8 cellular contexts compared by ENCODE assay signal in genomic region chr18:21741511-21742322, GRCh38. TPM values are rescaled to one million over a fixed set of nuclear protein-coding genes. Genes with fewer than 3 reads are reported as not detected.
DNase-seq lines count a peak whose midpoint lies in the region; ATAC-seq, FAIRE-seq and TF ChIP-seq lines count a peak whose summit lies in the region.

No MANE protein-coding gene starts in this region.

- CTCF ChIA-PET in RWPE1 (lab: Yijun Ruan, JAX) (interaction anchor here (1.1 kb wide), 1 partner anchor 15 kb away, joined by 4 read pairs; no protein-coding TSS in a partner anchor), GM12878 (lab: Yijun Ruan, JAX) (interaction anchor here (0.7 to 1.9 kb wide), 5 partner anchors 9 to 144 kb away, joined by 3 to 5 read pairs (median 4); partner anchors contain the start of genes ESCO1 and SNRPD1)

- SMC1A ChIA-PET in GM12878 (lab: Charles Lee; ENCODE audit: uncharacterized antibody, unreplicated experiment), result interaction anchor here (0.8 to 2.0 kb wide), 10 partner anchors 11 to 142 kb away, joined by 3 to 9 read pairs (median 4); partner anchors contain the start of gene ESCO1

- H3K9ac ChIP-seq in GM12878 (ENCODE audit: control insufficient read depth, insufficient read depth, low read length) (peak overlapping the region; percentile 94), smooth muscle cell (ENCODE audit: low read depth) (peak overlapping the region; percentile 95)

- DNase-seq in AG09309 (ENCODE audit: low read depth) (no peak), RWPE1 (ENCODE audit: low spot score) (no peak), GM12878 (ENCODE audit: low read depth, low spot score) (no peak), iPS-NIHi11 (ENCODE audit: low spot score) (peak; percentile 16), smooth muscle cell (lab: John Stamatoyannopoulos, UW; ENCODE audit: unreplicated experiment) (peak; percentile 36), H54 (ENCODE audit: insufficient read length, low spot score) (no peak)

- no peaks in the 10 kb centered on the region for H4K20me1 ChIP-seq in GM12878 (ENCODE audit: control insufficient read depth, insufficient read depth)
- H4K20me1 ChIP-seq in smooth muscle cell (ENCODE audit: low read depth), result peaks cover 53% of the 10 kb centered on the region

- no peak for FAIRE-seq in GM12878 (lab: Jason Lieb, UNC)
- FAIRE-seq in H54 (lab: Jason Lieb, UNC), result no peak

- RAD21 ChIA-PET in GM12878 (lab: Charles Lee; ENCODE audit: unreplicated experiment), result interaction anchor here (0.7 to 2.0 kb wide), 7 partner anchors 37 to 142 kb away, joined by 3 to 12 read pairs (median 4); partner anchors contain the start of genes ABHD3 and ESCO1

- POLR2A ChIA-PET in RWPE1 (lab: Yijun Ruan, JAX; ENCODE audit: low non-redundant PET) (interaction anchor here (0.6 kb wide), 1 partner anchor 38 kb away, joined by 6 read pairs; no protein-coding TSS in a partner anchor), GM12878 (lab: Charles Lee) (interaction anchor here (0.7 to 2.1 kb wide), 7 partner anchors 10 to 213 kb away, joined by 3 to 6 read pairs (median 4); partner anchors contain the start of gene ABHD3)

- TSS peak; percentile 46 for BruUV-seq in GM12878 (replicated peaks; lab: Mats Ljungman, UMichigan)

- no peak for TF ChIP-seq EP300 in GM12878 (IDR thresholded peaks at IDR 0.05; ENCODE audit: borderline replicate concordance in 1 of 2, control insufficient read depth in 1 of 2, low read depth in 2 of 2, low read length in 2 of 2)

- intact Hi-C loops in GM12878 (cut with micrococcal nuclease; ENCODE audit: unreplicated experiment), result loop anchor here (2.0 to 10.0 kb wide), 4 partner anchors 57 to 637 kb away; partner anchors contain the start of gene SNRPD1

- TF ChIP-seq POLR2A in GM12878 (IDR thresholded peaks at IDR 0.05; ENCODE audit: low read depth, low read length) (peak; percentile 41; the same call in 1 of the 2 replicates), H54 (IDR thresholded peaks at IDR 0.05; ENCODE audit: low read depth, low read length) (no peak)

- H3K9me3 ChIP-seq in GM12878 (replicated peaks; ENCODE audit: control insufficient read depth, insufficient read depth, low read length), result no peaks in the 10 kb centered on the region
- H3K9me3 ChIP-seq in smooth muscle cell (replicated peaks; ENCODE audit: low read depth), result no peaks in the 10 kb centered on the region

- no peaks in the 10 kb centered on the region for H3K27me3 ChIP-seq in GM12878 (replicated peaks in 1 of 2; ENCODE audit: control insufficient read depth in 2 of 2, insufficient read depth in 2 of 2, low read length in 1 of 2)
- H3K27me3 ChIP-seq in smooth muscle cell (ENCODE audit: low read depth), result no peaks in the 10 kb centered on the region

- H3K4me3 ChIP-seq in AG09309 (ENCODE audit: control insufficient read depth, low read depth, low read length) (peak overlapping the region; percentile 81), GM12878 (peak overlapping the region; percentile 96), smooth muscle cell (peak overlapping the region; percentile 85)

- peak overlapping the region; percentile 97 for H3K27ac ChIP-seq in RWPE1
- peak overlapping the region; percentile 91 for H3K27ac ChIP-seq in GM12878 (ENCODE audit: control insufficient read depth, insufficient read depth)
- peak overlapping the region; percentile 97 for H3K27ac ChIP-seq in smooth muscle cell (ENCODE audit: low read depth)

- H2AFZ ChIP-seq in GM12878 (ENCODE audit: control insufficient read depth, low read depth, low read length), result peak overlapping the region; percentile 41
- no peak overlapping the region for H2AFZ ChIP-seq in smooth muscle cell (ENCODE audit: low read depth)

- H3K79me2 ChIP-seq in GM12878 (ENCODE audit: control insufficient read depth, insufficient read depth, low read length) (peaks cover 51% of the 10 kb centered on the region), smooth muscle cell (ENCODE audit: low read depth) (peaks cover 54% of the 10 kb centered on the region)

- peak; percentile 7 for TF ChIP-seq CTCF in AG09309 (IDR thresholded peaks at IDR 0.05; ENCODE audit: control insufficient read depth, insufficient read depth, low read depth, low read length, missing control alignments)
- TF ChIP-seq CTCF in RWPE1 (conservative IDR thresholded peaks at IDR 0.05; ENCODE audit: low read depth), result no peak
- TF ChIP-seq CTCF in GM12878 (IDR thresholded peaks at IDR 0.05 in 2 of 3, conservative IDR thresholded peaks at IDR 0.05 in 1 of 3; ENCODE audit: control insufficient read depth in 2 of 3, extremely low read depth in 1 of 3, insufficient read depth in 1 of 3, low read depth in 3 of 3, low read length in 3 of 3), result no peak
- TF ChIP-seq CTCF in smooth muscle cell (IDR thresholded peaks at IDR 0.05; ENCODE audit: borderline replicate concordance, insufficient read depth, poor library complexity, severe bottlenecking), result no peak

- H3K36me3 ChIP-seq in GM12878 (ENCODE audit: control insufficient read depth in 2 of 2, insufficient read depth in 2 of 2, low read length in 1 of 2) (no peaks in the 10 kb centered on the region), smooth muscle cell (ENCODE audit: low read depth) (no peaks in the 10 kb centered on the region)

- H3K4me1 ChIP-seq in GM12878 (ENCODE audit: control insufficient read depth, insufficient read depth, low read length) (no peaks in the 10 kb centered on the region), smooth muscle cell (ENCODE audit: low read depth) (peaks cover 34% of the 10 kb centered on the region)

- H3F3A ChIP-seq in smooth muscle cell (ENCODE audit: low read depth), result no peaks in the 10 kb centered on the region

- ATAC-seq in GM18858 (IDR thresholded peaks at IDR 0.05; ENCODE audit: unreplicated experiment), result peak; percentile 1
- ATAC-seq in HG03108 (IDR thresholded peaks at IDR 0.05; ENCODE audit: unreplicated experiment), result peak; percentile 4
- peak; percentile 10 for ATAC-seq in GM12878

- TF ChIP-seq RAD21 in GM12878 (IDR thresholded peaks at IDR 0.05; ENCODE audit: insufficient read depth, low read depth, low read length), result no peak

- in situ Hi-C loops in GM12878 (cut with MboI), result no loop called here

- 4% methylated on average over 52 of the region's 60 CpGs for WGBS in GM12878 (ENCODE audit: insufficient coverage, insufficient replicate concordance, low lambda C conversion rate, missing lambda C conversion rate)
- WGBS in smooth muscle cell (ENCODE audit: low lambda C conversion rate), result 1% methylated on average over 47 of the region's 60 CpGs

- H3K4me2 ChIP-seq in GM12878 (ENCODE audit: control insufficient read depth, insufficient read depth) (peak overlapping the region; percentile 90), smooth muscle cell (peak overlapping the region; percentile 97)

TF ChIP-seq in GM12878, 131 proteins besides CTCF, POLR2A, EP300 and RAD21 (continues in another document):
- TF ChIP-seq STAT3 (IDR thresholded peaks at IDR 0.05; ENCODE audit: low read depth, low read length) (no peak), USF1 (IDR thresholded peaks at IDR 0.05; ENCODE audit: borderline replicate concordance, extremely low read length, insufficient read depth, low read depth, low read length) (no peak), ZBED1 (IDR thresholded peaks at IDR 0.05; ENCODE audit: borderline replicate concordance) (no peak), LARP7 (IDR thresholded peaks at IDR 0.05) (0 out of 2 replicates have a peak, but pooled peaks have one; percentile 53)

RNA-seq across cellular contexts. Expression of gene MIB1, which starts 1.1 kb away (rescaled TPM):
- total RNA-seq in GM12878 (2013; cell fraction: nucleolus; rRNA removed), result 33.1 and 33.5 TPM in 2 replicates
- total RNA-seq in GM12878 (2014; rRNA removed) (18.2 and 24.6 TPM in 2 replicates), GM12878 (2014; rRNA removed; fragmentation: Illumina TruSeq; extraction: Trizol) (23.0 and 26.1 TPM in 2 replicates), GM12878 (2021) (27.5 and 29.5 TPM in 2 replicates), smooth muscle cell (69.1 and 96.2 TPM in 2 replicates)
- polyA plus RNA-seq in GM12878 (2011; ENCODE audit: low read depth), result 7.1 TPM
- polyA plus RNA-seq in GM12878 (2011; rRNA removed) (19.4 and 31.0 TPM in 2 replicates), GM12878 (2014; fragmentation: Illumina TruSeq; extraction: Trizol) (13.2 and 17.6 TPM in 2 replicates), GM12878 (2014; fragmentation: Nextera tagmentation; extraction: Ambion mirVana) (1 to 10 TPM; 3.6 to 4.8 TPM), GM12878 (2014; rRNA removed) (6.6 and 7.7 TPM in 2 replicates), GM12878 (2016; fragmentation: Nextera tagmentation; extraction: Ambion mirVana) (1 to 10 TPM; 2.3 to 4.8 TPM), smooth muscle cell (9.2 and 10.8 TPM in 2 replicates)
- 6.9 and 9.3 TPM in 2 replicates for polyA plus RNA-seq in GM12878 (2011; cell fraction: cytosol; rRNA removed)
- 16.8 and 18.7 TPM in 2 replicates for polyA plus RNA-seq in GM12878 (2011; cell fraction: nucleus; rRNA removed)
- polyA plus RNA-seq in GM12878 (2012), result 8.7 and 11.5 TPM in 2 replicates
- 66.3 and 125 TPM in 2 replicates for polyA minus RNA-seq in GM12878 (2011; rRNA and poly(A)+ RNA removed)
- 31.9 and 33.6 TPM in 2 replicates for polyA minus RNA-seq in GM12878 (2011; cell fraction: cytosol; rRNA and poly(A)+ RNA removed)
- polyA minus RNA-seq in GM12878 (2011; cell fraction: nucleus; rRNA and poly(A)+ RNA removed), result 13.3 and 16.5 TPM in 2 replicates

RNA-seq across cellular contexts. Expression of gene ABHD3, which starts 37.1 kb away (rescaled TPM):
- total RNA-seq in GM12878 (2013; cell fraction: nucleolus; rRNA removed), result 59.0 and 63.9 TPM in 2 replicates
- total RNA-seq in GM12878 (2014; rRNA removed), result 18.8 and 23.2 TPM in 2 replicates
- 17.2 and 19.5 TPM in 2 replicates for total RNA-seq in GM12878 (2014; rRNA removed; fragmentation: Illumina TruSeq; extraction: Trizol)
- total RNA-seq in GM12878 (2021), result 16.1 and 18.5 TPM in 2 replicates
- 7.7 TPM for polyA plus RNA-seq in GM12878 (2011; ENCODE audit: low read depth)
- 33.6 and 45.3 TPM in 2 replicates for polyA plus RNA-seq in GM12878 (2011; rRNA removed)
- 13.6 and 13.9 TPM in 2 replicates for polyA plus RNA-seq in GM12878 (2011; cell fraction: cytosol; rRNA removed)
- 46.2 and 59.6 TPM in 2 replicates for polyA plus RNA-seq in GM12878 (2011; cell fraction: nucleus; rRNA removed)
- 11.9 and 14.2 TPM in 2 replicates for polyA plus RNA-seq in GM12878 (2012)
- 14.4 and 16.5 TPM in 2 replicates for polyA plus RNA-seq in GM12878 (2014; fragmentation: Illumina TruSeq; extraction: Trizol)
- polyA plus RNA-seq in GM12878 (2014; fragmentation: Nextera tagmentation; extraction: Ambion mirVana), result 10 to 100 TPM in 1 of 2 experiments, 1 to 10 TPM in 1; 4.9 to 11.9 TPM
- polyA plus RNA-seq in GM12878 (2014; rRNA removed), result 17.9 and 19.6 TPM in 2 replicates
- 10 to 100 TPM; 43.0 to 49.8 TPM for polyA plus RNA-seq in GM12878 (2016; fragmentation: Nextera tagmentation; extraction: Ambion mirVana)
- 21.6 and 30.1 TPM in 2 replicates for polyA minus RNA-seq in GM12878 (2011; rRNA and poly(A)+ RNA removed)
- 8.8 and 12.4 TPM in 2 replicates for polyA minus RNA-seq in GM12878 (2011; cell fraction: cytosol; rRNA and poly(A)+ RNA removed)
- 21.3 and 34.9 TPM in 2 replicates for polyA minus RNA-seq in GM12878 (2011; cell fraction: nucleus; rRNA and poly(A)+ RNA removed)
- 6.1 and 6.9 TPM in 2 replicates for total RNA-seq in smooth muscle cell
- 9.9 and 11.6 TPM in 2 replicates for polyA plus RNA-seq in smooth muscle cell

Comparison
In these comparisons a context has a peak if more than half of its experiments do, and no peak if none do; other contexts are left out.
1. DNase-seq: peak in iPS-NIHi11 (single experiment) and smooth muscle cell (single experiment); none in AG09309 (single experiment), RWPE1 (single experiment), GM12878 (single experiment) and H54 (single experiment).
2. Peak in every context shown above with its lines, with median percentiles within 50 percentile points of each other: H3K4me3 ChIP-seq, ATAC-seq and H3K27ac ChIP-seq.